In genomic region chr7:30770936-30771858, GRCh38 we compare ENCODE assay signal across 1 cellular context.
A peak's percentile ranks its signal among the peaks of the same experiment; 100 is the strongest.
TF ChIP-seq lines count a peak whose summit lies in the region.

TSS of gene MINDY4 (plus strand) at chr7:30771417. CDS start at chr7:30771494, 77 bp downstream.

TF ChIP-seq in K562, 482 proteins besides CTCF, POLR2A, EP300 and RAD21 (continued from another document and continues in another):
- no peak for TF ChIP-seq SETDB1 (IDR thresholded peaks at IDR 0.05; ENCODE audit: low read length)
- TF ChIP-seq, protein P1, sequence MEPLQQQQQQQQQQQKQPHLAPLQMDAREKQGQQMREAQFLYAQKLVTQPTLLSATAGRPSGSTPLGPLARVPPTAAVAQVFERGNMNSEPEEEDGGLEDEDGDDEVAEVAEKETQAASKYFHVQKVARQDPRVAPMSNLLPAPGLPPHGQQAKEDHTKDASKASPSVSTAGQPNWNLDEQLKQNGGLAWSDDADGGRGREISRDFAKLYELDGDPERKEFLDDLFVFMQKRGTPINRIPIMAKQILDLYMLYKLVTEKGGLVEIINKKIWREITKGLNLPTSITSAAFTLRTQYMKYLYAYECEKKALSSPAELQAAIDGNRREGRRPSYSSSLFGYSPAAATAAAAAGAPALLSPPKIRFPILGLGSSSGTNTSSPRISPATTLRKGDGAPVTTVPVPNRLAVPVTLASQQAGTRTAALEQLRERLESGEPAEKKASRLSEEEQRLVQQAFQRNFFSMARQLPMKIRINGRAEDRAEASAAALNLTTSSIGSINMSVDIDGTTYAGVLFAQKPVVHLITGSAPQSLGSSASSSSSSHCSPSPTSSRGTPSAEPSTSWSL (CRISPR knock-in tag; IDR thresholded peaks at IDR 0.05; ENCODE audit: borderline replicate concordance), result no peak
- no peak for TF ChIP-seq ZNF146 (CRISPR knock-in tag; IDR thresholded peaks at IDR 0.05; ENCODE audit: unreplicated experiment)
- no peak for TF ChIP-seq SRSF7 (optimal IDR thresholded peaks at IDR 0.05; ENCODE audit: low read depth, low read length)
- TF ChIP-seq HMG20B (CRISPR knock-in tag; IDR thresholded peaks at IDR 0.05), result no peak
- TF ChIP-seq DNMT1 (IDR thresholded peaks at IDR 0.05), result no peak
- no peak for TF ChIP-seq ZNF24 (IDR thresholded peaks at IDR 0.05)
- TF ChIP-seq MAFF (IDR thresholded peaks at IDR 0.05; ENCODE audit: low read length), result no peak
- no peak for TF ChIP-seq PCBP2 (IDR thresholded peaks at IDR 0.05; ENCODE audit: low read depth, low read length, poor library complexity, severe bottlenecking)
- TF ChIP-seq MED1 (CRISPR knock-in tag; IDR thresholded peaks at IDR 0.05; ENCODE audit: borderline replicate concordance), result no peak
- TF ChIP-seq, protein P2, sequence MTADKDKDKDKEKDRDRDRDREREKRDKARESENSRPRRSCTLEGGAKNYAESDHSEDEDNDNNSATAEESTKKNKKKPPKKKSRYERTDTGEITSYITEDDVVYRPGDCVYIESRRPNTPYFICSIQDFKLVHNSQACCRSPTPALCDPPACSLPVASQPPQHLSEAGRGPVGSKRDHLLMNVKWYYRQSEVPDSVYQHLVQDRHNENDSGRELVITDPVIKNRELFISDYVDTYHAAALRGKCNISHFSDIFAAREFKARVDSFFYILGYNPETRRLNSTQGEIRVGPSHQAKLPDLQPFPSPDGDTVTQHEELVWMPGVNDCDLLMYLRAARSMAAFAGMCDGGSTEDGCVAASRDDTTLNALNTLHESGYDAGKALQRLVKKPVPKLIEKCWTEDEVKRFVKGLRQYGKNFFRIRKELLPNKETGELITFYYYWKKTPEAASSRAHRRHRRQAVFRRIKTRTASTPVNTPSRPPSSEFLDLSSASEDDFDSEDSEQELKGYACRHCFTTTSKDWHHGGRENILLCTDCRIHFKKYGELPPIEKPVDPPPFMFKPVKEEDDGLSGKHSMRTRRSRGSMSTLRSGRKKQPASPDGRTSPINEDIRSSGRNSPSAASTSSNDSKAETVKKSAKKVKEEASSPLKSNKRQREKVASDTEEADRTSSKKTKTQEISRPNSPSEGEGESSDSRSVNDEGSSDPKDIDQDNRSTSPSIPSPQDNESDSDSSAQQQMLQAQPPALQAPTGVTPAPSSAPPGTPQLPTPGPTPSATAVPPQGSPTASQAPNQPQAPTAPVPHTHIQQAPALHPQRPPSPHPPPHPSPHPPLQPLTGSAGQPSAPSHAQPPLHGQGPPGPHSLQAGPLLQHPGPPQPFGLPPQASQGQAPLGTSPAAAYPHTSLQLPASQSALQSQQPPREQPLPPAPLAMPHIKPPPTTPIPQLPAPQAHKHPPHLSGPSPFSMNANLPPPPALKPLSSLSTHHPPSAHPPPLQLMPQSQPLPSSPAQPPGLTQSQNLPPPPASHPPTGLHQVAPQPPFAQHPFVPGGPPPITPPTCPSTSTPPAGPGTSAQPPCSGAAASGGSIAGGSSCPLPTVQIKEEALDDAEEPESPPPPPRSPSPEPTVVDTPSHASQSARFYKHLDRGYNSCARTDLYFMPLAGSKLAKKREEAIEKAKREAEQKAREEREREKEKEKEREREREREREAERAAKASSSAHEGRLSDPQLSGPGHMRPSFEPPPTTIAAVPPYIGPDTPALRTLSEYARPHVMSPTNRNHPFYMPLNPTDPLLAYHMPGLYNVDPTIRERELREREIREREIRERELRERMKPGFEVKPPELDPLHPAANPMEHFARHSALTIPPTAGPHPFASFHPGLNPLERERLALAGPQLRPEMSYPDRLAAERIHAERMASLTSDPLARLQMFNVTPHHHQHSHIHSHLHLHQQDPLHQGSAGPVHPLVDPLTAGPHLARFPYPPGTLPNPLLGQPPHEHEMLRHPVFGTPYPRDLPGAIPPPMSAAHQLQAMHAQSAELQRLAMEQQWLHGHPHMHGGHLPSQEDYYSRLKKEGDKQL (CRISPR knock-in tag; IDR thresholded peaks at IDR 0.05; ENCODE audit: borderline replicate concordance), result no peak
- TF ChIP-seq GTF2E2 (tag; IDR thresholded peaks at IDR 0.05), result peak; percentile 58; the same call in 1 of the 2 replicates
- TF ChIP-seq, protein P3, sequence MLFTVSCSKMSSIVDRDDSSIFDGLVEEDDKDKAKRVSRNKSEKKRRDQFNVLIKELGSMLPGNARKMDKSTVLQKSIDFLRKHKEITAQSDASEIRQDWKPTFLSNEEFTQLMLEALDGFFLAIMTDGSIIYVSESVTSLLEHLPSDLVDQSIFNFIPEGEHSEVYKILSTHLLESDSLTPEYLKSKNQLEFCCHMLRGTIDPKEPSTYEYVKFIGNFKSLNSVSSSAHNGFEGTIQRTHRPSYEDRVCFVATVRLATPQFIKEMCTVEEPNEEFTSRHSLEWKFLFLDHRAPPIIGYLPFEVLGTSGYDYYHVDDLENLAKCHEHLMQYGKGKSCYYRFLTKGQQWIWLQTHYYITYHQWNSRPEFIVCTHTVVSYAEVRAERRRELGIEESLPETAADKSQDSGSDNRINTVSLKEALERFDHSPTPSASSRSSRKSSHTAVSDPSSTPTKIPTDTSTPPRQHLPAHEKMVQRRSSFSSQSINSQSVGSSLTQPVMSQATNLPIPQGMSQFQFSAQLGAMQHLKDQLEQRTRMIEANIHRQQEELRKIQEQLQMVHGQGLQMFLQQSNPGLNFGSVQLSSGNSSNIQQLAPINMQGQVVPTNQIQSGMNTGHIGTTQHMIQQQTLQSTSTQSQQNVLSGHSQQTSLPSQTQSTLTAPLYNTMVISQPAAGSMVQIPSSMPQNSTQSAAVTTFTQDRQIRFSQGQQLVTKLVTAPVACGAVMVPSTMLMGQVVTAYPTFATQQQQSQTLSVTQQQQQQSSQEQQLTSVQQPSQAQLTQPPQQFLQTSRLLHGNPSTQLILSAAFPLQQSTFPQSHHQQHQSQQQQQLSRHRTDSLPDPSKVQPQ (CRISPR knock-in tag; IDR thresholded peaks at IDR 0.05; ENCODE audit: borderline replicate concordance), result no peak
- 0 out of 2 replicates have a peak, but pooled peaks have one; percentile 51 for TF ChIP-seq ERF (CRISPR knock-in tag; IDR thresholded peaks at IDR 0.05)
- TF ChIP-seq CEBPG (CRISPR knock-in tag; IDR thresholded peaks at IDR 0.05), result 0 out of 2 replicates have a peak, but pooled peaks have one; percentile 21
- no peak for TF ChIP-seq CEBPG (tag; conservative IDR thresholded peaks at IDR 0.05 in 1 of 2, IDR thresholded peaks at IDR 0.05 in 1 of 2)
- TF ChIP-seq CTBP1 (IDR thresholded peaks at IDR 0.05; ENCODE audit: borderline replicate concordance), result peak; percentile 43; the same call in 1 of the 2 replicates
- TF ChIP-seq ZFP1 (CRISPR knock-in tag; IDR thresholded peaks at IDR 0.05), result no peak
- no peak for TF ChIP-seq POLR3G (IDR thresholded peaks at IDR 0.05; ENCODE audit: extremely low read depth, insufficient read length, insufficient replicate concordance)
- TF ChIP-seq NEUROD1 (IDR thresholded peaks at IDR 0.05; ENCODE audit: borderline replicate concordance, low read depth, low read length, partially characterized antibody), result no peak
- TF ChIP-seq, protein P4, sequence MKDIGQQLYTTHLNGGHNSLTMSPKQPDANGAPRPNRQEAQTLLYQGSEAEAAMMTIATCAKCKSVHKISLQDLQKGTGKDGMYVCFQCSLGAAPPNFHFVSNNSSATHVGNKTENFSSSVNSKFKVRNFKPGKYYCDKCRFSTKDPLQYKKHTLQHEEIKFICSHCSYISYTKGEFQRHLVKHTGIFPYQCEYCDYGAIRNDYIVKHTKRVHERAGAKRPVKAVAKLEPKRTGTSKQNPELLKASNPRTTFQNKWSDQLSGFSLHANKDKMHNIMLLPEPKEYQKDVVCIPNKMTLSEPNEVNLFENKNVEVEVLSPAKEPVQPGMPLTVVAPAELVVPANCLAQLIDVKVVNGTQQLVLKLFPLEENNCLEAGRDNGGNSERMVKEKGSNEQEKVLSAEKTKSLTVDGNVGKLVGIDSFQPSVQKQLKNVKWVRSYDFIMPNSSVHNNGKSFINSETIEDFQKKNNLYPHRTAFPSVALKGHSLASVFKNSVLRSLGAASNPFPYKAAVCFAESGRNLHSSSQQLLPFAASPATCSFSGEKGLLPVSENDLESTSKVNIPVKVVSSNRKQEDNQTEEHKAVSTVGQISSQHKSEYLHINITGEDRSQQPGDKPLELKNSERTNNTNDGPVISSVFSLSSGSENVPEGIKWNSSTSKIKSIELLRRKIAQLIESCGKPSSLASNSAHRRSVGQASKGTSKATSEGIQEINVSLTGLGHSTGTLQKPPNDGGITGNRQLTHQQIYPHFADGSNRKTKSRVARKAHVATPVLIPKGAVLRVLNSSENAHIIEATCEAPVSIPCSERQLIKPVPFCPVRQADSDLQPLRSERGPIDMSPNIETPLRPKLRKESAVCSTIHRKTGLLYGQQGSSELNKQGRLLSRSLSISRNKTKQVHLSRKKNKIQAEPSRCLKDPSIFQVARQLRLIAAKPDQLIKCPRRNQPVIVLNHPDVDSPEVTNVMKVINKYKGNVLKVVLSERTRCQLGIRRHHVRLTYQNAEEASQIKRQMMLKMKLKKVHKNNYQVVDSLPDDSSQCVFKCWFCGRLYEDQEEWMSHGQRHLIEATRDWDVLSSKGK (CRISPR knock-in tag; IDR thresholded peaks at IDR 0.05), result no peak
- peak; percentile 40 for TF ChIP-seq MXD1 (CRISPR knock-in tag; IDR thresholded peaks at IDR 0.05; ENCODE audit: borderline replicate concordance, poor library complexity, severe bottlenecking)
- no peak for TF ChIP-seq ZBTB17 (CRISPR knock-in tag; IDR thresholded peaks at IDR 0.05)
- no peak for TF ChIP-seq HDAC3 (IDR thresholded peaks at IDR 0.05; ENCODE audit: borderline replicate concordance, partially characterized antibody)
- no peak for TF ChIP-seq MYBL2 (IDR thresholded peaks at IDR 0.05; ENCODE audit: low read depth)
- TF ChIP-seq MYBL2 (CRISPR knock-in tag; IDR thresholded peaks at IDR 0.05; ENCODE audit: borderline replicate concordance), result no peak
- TF ChIP-seq ZNF134 (CRISPR knock-in tag; conservative IDR thresholded peaks at IDR 0.05), result no peak
- TF ChIP-seq NFIC (IDR thresholded peaks at IDR 0.05), result 0 out of 2 replicates have a peak, but pooled peaks have one; percentile 6
- no peak for TF ChIP-seq ZNF324 (CRISPR knock-in tag; IDR thresholded peaks at IDR 0.05)
- peak; percentile 32; the same call in 1 of the 2 replicates for TF ChIP-seq MTA3 (IDR thresholded peaks at IDR 0.05; ENCODE audit: borderline replicate concordance)
- no peak; the same call in 1 of the 2 replicates for TF ChIP-seq MBD2 (IDR thresholded peaks at IDR 0.05; ENCODE audit: borderline replicate concordance, low read depth)
- TF ChIP-seq RBM15 (IDR thresholded peaks at IDR 0.05; ENCODE audit: insufficient read depth, low read length), result no peak
- TF ChIP-seq, protein P5, sequence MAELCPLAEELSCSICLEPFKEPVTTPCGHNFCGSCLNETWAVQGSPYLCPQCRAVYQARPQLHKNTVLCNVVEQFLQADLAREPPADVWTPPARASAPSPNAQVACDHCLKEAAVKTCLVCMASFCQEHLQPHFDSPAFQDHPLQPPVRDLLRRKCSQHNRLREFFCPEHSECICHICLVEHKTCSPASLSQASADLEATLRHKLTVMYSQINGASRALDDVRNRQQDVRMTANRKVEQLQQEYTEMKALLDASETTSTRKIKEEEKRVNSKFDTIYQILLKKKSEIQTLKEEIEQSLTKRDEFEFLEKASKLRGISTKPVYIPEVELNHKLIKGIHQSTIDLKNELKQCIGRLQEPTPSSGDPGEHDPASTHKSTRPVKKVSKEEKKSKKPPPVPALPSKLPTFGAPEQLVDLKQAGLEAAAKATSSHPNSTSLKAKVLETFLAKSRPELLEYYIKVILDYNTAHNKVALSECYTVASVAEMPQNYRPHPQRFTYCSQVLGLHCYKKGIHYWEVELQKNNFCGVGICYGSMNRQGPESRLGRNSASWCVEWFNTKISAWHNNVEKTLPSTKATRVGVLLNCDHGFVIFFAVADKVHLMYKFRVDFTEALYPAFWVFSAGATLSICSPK (IDR thresholded peaks at IDR 0.05; ENCODE audit: borderline replicate concordance), result no peak
- no peak for TF ChIP-seq CHD2 (IDR thresholded peaks at IDR 0.05; ENCODE audit: low read depth, low read length)
- no peak for TF ChIP-seq PURB (CRISPR knock-in tag; IDR thresholded peaks at IDR 0.05; ENCODE audit: low read depth)
- no peak for TF ChIP-seq E2F1 (CRISPR knock-in tag; IDR thresholded peaks at IDR 0.05)
- no peak for TF ChIP-seq ELF2 (CRISPR knock-in tag; IDR thresholded peaks at IDR 0.05)
- TF ChIP-seq ZHX1 (conservative IDR thresholded peaks at IDR 0.05; ENCODE audit: low read length), result peak; percentile 100
- TF ChIP-seq ZNF639 (CRISPR knock-in tag; conservative IDR thresholded peaks at IDR 0.05 in 1 of 2, IDR thresholded peaks at IDR 0.05 in 1 of 2), result no peak
